Comparison of ENCODE assay signal across 2 cellular contexts in the genomic region with DNA sequence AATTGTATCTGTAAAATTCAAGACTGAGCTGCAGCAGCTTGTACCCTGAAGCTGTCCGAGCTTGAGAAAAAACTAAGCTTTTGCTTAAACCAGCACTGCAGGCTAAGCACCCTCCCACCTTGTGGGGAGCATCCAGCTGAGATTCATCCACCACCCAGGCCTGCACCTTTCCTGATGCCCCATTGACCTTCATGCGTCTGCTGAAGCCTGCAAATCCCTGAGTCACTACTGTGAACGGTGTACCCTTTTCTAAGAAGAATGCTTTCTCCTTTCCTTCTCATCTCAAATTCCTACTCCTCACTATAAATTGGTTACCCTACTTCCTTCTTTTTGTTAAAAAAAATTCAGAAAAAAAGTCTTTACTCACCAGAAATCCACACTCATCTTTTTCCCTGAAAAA.
A peak's percentile ranks its signal among the peaks of the same experiment; 100 is the strongest.
TF ChIP-seq lines count a peak whose summit lies in the region.

No MANE protein-coding gene starts in this region.

TF ChIP-seq in GM23338, 12 proteins besides CTCF, POLR2A, EP300 and RAD21 (continued from another document):
- TF ChIP-seq, protein P1, sequence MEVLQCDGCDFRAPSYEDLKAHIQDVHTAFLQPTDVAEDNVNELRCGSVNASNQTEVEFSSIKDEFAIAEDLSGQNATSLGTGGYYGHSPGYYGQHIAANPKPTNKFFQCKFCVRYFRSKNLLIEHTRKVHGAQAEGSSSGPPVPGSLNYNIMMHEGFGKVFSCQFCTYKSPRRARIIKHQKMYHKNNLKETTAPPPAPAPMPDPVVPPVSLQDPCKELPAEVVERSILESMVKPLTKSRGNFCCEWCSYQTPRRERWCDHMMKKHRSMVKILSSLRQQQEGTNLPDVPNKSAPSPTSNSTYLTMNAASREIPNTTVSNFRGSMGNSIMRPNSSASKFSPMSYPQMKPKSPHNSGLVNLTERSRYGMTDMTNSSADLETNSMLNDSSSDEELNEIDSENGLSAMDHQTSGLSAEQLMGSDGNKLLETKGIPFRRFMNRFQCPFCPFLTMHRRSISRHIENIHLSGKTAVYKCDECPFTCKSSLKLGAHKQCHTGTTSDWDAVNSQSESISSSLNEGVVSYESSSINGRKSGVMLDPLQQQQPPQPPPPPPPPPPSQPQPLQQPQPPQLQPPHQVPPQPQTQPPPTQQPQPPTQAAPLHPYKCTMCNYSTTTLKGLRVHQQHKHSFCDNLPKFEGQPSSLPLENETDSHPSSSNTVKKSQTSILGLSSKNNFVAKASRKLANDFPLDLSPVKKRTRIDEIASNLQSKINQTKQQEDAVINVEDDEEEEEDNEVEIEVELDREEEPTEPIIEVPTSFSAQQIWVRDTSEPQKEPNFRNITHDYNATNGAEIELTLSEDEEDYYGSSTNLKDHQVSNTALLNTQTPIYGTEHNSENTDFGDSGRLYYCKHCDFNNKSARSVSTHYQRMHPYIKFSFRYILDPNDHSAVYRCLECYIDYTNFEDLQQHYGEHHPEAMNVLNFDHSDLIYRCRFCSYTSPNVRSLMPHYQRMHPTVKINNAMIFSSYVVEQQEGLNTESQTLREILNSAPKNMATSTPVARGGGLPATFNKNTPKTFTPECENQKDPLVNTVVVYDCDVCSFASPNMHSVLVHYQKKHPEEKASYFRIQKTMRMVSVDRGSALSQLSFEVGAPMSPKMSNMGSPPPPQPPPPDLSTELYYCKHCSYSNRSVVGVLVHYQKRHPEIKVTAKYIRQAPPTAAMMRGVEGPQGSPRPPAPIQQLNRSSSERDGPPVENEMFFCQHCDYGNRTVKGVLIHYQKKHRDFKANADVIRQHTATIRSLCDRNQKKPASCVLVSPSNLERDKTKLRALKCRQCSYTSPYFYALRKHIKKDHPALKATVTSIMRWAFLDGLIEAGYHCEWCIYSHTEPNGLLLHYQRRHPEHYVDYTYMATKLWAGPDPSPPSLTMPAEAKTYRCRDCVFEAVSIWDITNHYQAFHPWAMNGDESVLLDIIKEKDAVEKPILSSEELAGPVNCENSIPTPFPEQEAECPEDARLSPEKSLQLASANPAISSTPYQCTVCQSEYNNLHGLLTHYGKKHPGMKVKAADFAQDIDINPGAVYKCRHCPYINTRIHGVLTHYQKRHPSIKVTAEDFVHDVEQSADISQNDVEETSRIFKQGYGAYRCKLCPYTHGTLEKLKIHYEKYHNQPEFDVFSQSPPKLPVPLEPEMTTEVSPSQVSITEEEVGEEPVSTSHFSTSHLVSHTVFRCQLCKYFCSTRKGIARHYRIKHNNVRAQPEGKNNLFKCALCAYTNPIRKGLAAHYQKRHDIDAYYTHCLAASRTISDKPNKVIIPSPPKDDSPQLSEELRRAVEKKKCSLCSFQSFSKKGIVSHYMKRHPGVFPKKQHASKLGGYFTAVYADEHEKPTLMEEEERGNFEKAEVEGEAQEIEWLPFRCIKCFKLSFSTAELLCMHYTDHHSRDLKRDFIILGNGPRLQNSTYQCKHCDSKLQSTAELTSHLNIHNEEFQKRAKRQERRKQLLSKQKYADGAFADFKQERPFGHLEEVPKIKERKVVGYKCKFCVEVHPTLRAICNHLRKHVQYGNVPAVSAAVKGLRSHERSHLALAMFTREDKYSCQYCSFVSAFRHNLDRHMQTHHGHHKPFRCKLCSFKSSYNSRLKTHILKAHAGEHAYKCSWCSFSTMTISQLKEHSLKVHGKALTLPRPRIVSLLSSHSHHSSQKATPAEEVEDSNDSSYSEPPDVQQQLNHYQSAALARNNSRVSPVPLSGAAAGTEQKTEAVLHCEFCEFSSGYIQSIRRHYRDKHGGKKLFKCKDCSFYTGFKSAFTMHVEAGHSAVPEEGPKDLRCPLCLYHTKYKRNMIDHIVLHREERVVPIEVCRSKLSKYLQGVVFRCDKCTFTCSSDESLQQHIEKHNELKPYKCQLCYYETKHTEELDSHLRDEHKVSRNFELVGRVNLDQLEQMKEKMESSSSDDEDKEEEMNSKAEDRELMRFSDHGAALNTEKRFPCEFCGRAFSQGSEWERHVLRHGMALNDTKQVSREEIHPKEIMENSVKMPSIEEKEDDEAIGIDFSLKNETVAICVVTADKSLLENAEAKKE (CRISPR knock-in tag; IDR thresholded peaks at IDR 0.05): peak; percentile 54; the same call in 1 of the 2 replicates

TF ChIP-seq in H1, 55 proteins besides CTCF, POLR2A, EP300 and RAD21 (continued from another document):
- TF ChIP-seq, protein P2, sequence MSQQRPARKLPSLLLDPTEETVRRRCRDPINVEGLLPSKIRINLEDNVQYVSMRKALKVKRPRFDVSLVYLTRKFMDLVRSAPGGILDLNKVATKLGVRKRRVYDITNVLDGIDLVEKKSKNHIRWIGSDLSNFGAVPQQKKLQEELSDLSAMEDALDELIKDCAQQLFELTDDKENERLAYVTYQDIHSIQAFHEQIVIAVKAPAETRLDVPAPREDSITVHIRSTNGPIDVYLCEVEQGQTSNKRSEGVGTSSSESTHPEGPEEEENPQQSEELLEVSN (IDR thresholded peaks at IDR 0.05): no peak
